24 cellular contexts compared by ENCODE assay signal in genomic region chr6:75154973-75155372, GRCh38. TPM values are rescaled to one million over a fixed set of nuclear protein-coding genes. Genes with fewer than 3 reads are reported as not detected.
"Had no signal": no experiment of that assay in that cellular context is flagged by ENCODE, and none has a peak within 500 bp of the region (broad histone marks: within the 10 kb centered on the region; RNA-seq: fewer than 3 reads in every experiment).

No MANE protein-coding gene starts in this region.

- DNase-seq: activated CD4-positive, alpha-beta memory T cell treated with anti-CD3 and anti-CD28 coated beads, Interleukin-2, amount 10 ng/mL, durations not matched to agents 7 days and 5 days; activated CD4-positive, alpha-beta T cell treated with anti-CD3 and anti-CD28 coated beads for 36 hours; activated CD4-positive, alpha-beta T cell treated with anti-CD3 and anti-CD28 coated beads, Interleukin-2, amount 50 U/mL, for 1 hour; activated gamma-delta T cell treated with Interleukin-2 at 50 U/mL for 16 hours; activated naive CD4-positive, alpha-beta T cell treated with anti-CD3 and anti-CD28 coated beads, Interleukin-2, amount 10 ng/mL, durations not matched to agents 7 days and 5 days; activated naive CD8-positive, alpha-beta T cell treated with anti-CD3 and anti-CD28 coated beads for 36 hours; activated T-cell treated with anti-CD3 and anti-CD28 coated beads, Interleukin-2, amount 50 U/mL, for 72 hours; NCI-H1105 treated with DMSO at 0.1 percent for 48 hours; NCI-H1436 treated with DMSO at 0.1 percent for 48 hours; NCI-H187 treated with DMSO at 0.1 percent for 48 hours; NCI-H2171; NCI-H2227 treated with DMSO at 0.1 percent for 48 hours; NCI-H446 treated with DMSO at 0.1 percent for 48 hours; NCI-H526 treated with DMSO at 0.1 percent for 48 hours; NCI-H82; RPMI8226; SK-N-SH; T-helper 1 cell; WERI-Rb-1 had no signal

- H3K36me3 ChIP-seq: WERI-Rb-1 had no signal

- H3K9me3 ChIP-seq: SK-N-SH had no signal

- H3K27ac ChIP-seq: WERI-Rb-1 had no signal

- H3K4me2 ChIP-seq: SK-N-SH had no signal

- ATAC-seq: activated CD4-positive, alpha-beta T cell treated with anti-CD3 and anti-CD28 coated beads for 36 hours; activated T-cell treated with anti-CD3 and anti-CD28 coated beads, Interleukin-2, amount 50 U/mL, for 72 hours; Right ventricle myocardium inferior had no signal

- H3K9ac ChIP-seq: SK-N-SH had no signal

RNA-seq across cellular contexts. Expression of gene COL12A1, which starts 50.9 kb away (rescaled TPM):
- total RNA-seq: activated CD4-positive, alpha-beta memory T cell treated with anti-CD3 and anti-CD28 coated beads, Interleukin-2, amount 10 ng/mL, durations not matched to agents 7 days and 5 days; activated CD8-positive, alpha-beta memory T cell treated with anti-CD3 and anti-CD28 coated beads for 36 hours; activated T-cell treated with anti-CD3 and anti-CD28 coated beads, Interleukin-2, amount 50 U/mL, for 72 hours; activated T-helper 2 cell treated with anti-CD3 and anti-CD28 coated beads, Interferon-gamma antibody, Interleukin-2, Interleukin-4, amounts not matched to agents 10 μg/mL and 5 μg/mL and 100 μg/mL, durations not matched to agents 14 hours and 24 hours and 36 hours; OCI-LY7; T-helper 2 cell treated with Interferon-gamma antibody and Interleukin-4, amounts not matched to agents 100 ng/mL and 5 ng/mL, for 36 hours had no signal
